Comparison of ENCODE assay signal across 1 cellular context in the genomic region with DNA sequence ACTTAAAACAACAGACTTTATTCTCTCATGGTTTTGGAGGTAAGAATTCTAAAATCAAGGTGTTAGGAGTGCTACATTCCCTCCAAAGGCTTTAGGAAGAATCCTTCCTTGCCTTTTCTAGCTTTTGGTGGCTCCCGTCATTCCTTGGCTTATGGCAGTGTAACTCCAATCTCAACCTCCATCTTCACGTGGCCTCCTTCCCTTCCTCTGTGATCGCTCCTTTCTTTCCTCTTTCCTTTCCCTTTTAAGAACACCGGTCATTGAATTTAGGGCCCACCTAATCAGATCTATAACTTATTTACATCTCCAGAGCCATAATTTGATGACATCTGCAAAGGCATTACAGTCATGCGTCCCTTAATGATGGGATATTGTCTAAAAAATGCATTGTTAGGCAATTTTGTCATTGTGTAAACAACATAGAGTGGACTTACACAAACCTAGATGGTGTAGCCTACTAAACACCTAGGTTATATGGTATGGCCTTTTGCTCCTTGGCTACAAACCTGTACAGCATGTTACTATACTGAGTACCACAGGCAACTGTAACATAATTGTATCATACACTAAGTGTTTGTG.
TF ChIP-seq lines count a peak whose summit lies in the region.

No MANE protein-coding gene starts in this region.

TF ChIP-seq in GM23338, 12 proteins besides CTCF, POLR2A, EP300 and RAD21 (continued from another document):
- TF ChIP-seq, protein P1, sequence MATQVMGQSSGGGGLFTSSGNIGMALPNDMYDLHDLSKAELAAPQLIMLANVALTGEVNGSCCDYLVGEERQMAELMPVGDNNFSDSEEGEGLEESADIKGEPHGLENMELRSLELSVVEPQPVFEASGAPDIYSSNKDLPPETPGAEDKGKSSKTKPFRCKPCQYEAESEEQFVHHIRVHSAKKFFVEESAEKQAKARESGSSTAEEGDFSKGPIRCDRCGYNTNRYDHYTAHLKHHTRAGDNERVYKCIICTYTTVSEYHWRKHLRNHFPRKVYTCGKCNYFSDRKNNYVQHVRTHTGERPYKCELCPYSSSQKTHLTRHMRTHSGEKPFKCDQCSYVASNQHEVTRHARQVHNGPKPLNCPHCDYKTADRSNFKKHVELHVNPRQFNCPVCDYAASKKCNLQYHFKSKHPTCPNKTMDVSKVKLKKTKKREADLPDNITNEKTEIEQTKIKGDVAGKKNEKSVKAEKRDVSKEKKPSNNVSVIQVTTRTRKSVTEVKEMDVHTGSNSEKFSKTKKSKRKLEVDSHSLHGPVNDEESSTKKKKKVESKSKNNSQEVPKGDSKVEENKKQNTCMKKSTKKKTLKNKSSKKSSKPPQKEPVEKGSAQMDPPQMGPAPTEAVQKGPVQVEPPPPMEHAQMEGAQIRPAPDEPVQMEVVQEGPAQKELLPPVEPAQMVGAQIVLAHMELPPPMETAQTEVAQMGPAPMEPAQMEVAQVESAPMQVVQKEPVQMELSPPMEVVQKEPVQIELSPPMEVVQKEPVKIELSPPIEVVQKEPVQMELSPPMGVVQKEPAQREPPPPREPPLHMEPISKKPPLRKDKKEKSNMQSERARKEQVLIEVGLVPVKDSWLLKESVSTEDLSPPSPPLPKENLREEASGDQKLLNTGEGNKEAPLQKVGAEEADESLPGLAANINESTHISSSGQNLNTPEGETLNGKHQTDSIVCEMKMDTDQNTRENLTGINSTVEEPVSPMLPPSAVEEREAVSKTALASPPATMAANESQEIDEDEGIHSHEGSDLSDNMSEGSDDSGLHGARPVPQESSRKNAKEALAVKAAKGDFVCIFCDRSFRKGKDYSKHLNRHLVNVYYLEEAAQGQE (IDR thresholded peaks at IDR 0.05; ENCODE audit: unreplicated experiment) = no peak
- TF ChIP-seq ZNF331 (CRISPR knock-in tag; IDR thresholded peaks at IDR 0.05; ENCODE audit: low read depth) (no peak), NANOG (IDR thresholded peaks at IDR 0.05; ENCODE audit: borderline replicate concordance) (no peak), STAT1 (IDR thresholded peaks at IDR 0.05; ENCODE audit: unreplicated experiment) (no peak), POLR2AphosphoS5 (IDR thresholded peaks at IDR 0.05; ENCODE audit: low read depth) (no peak), JUNB (IDR thresholded peaks at IDR 0.05; ENCODE audit: unreplicated experiment) (no peak), EZH2phosphoT487 (IDR thresholded peaks at IDR 0.05; ENCODE audit: unreplicated experiment) (no peak), ETS1 (IDR thresholded peaks at IDR 0.05) (no peak), ZNF114 (CRISPR knock-in tag; IDR thresholded peaks at IDR 0.05) (no peak), EZH2 (IDR thresholded peaks at IDR 0.05; ENCODE audit: low read depth, unreplicated experiment) (no peak)
- TF ChIP-seq, protein P2, sequence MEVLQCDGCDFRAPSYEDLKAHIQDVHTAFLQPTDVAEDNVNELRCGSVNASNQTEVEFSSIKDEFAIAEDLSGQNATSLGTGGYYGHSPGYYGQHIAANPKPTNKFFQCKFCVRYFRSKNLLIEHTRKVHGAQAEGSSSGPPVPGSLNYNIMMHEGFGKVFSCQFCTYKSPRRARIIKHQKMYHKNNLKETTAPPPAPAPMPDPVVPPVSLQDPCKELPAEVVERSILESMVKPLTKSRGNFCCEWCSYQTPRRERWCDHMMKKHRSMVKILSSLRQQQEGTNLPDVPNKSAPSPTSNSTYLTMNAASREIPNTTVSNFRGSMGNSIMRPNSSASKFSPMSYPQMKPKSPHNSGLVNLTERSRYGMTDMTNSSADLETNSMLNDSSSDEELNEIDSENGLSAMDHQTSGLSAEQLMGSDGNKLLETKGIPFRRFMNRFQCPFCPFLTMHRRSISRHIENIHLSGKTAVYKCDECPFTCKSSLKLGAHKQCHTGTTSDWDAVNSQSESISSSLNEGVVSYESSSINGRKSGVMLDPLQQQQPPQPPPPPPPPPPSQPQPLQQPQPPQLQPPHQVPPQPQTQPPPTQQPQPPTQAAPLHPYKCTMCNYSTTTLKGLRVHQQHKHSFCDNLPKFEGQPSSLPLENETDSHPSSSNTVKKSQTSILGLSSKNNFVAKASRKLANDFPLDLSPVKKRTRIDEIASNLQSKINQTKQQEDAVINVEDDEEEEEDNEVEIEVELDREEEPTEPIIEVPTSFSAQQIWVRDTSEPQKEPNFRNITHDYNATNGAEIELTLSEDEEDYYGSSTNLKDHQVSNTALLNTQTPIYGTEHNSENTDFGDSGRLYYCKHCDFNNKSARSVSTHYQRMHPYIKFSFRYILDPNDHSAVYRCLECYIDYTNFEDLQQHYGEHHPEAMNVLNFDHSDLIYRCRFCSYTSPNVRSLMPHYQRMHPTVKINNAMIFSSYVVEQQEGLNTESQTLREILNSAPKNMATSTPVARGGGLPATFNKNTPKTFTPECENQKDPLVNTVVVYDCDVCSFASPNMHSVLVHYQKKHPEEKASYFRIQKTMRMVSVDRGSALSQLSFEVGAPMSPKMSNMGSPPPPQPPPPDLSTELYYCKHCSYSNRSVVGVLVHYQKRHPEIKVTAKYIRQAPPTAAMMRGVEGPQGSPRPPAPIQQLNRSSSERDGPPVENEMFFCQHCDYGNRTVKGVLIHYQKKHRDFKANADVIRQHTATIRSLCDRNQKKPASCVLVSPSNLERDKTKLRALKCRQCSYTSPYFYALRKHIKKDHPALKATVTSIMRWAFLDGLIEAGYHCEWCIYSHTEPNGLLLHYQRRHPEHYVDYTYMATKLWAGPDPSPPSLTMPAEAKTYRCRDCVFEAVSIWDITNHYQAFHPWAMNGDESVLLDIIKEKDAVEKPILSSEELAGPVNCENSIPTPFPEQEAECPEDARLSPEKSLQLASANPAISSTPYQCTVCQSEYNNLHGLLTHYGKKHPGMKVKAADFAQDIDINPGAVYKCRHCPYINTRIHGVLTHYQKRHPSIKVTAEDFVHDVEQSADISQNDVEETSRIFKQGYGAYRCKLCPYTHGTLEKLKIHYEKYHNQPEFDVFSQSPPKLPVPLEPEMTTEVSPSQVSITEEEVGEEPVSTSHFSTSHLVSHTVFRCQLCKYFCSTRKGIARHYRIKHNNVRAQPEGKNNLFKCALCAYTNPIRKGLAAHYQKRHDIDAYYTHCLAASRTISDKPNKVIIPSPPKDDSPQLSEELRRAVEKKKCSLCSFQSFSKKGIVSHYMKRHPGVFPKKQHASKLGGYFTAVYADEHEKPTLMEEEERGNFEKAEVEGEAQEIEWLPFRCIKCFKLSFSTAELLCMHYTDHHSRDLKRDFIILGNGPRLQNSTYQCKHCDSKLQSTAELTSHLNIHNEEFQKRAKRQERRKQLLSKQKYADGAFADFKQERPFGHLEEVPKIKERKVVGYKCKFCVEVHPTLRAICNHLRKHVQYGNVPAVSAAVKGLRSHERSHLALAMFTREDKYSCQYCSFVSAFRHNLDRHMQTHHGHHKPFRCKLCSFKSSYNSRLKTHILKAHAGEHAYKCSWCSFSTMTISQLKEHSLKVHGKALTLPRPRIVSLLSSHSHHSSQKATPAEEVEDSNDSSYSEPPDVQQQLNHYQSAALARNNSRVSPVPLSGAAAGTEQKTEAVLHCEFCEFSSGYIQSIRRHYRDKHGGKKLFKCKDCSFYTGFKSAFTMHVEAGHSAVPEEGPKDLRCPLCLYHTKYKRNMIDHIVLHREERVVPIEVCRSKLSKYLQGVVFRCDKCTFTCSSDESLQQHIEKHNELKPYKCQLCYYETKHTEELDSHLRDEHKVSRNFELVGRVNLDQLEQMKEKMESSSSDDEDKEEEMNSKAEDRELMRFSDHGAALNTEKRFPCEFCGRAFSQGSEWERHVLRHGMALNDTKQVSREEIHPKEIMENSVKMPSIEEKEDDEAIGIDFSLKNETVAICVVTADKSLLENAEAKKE (CRISPR knock-in tag; IDR thresholded peaks at IDR 0.05) = no peak
